ENCODE assay signal across 8 cellular contexts in genomic region chr6:12010635-12011275, GRCh38. TPM values are rescaled to one million over a fixed set of nuclear protein-coding genes. Genes with fewer than 3 reads are reported as not detected.
A peak's percentile ranks its signal among the peaks of the same experiment; 100 is the strongest.
DNase-seq lines count a peak whose midpoint lies in the region; ATAC-seq, FAIRE-seq and TF ChIP-seq lines count a peak whose summit lies in the region.

No MANE protein-coding gene starts in this region.

- no peaks in the 10 kb centered on the region for H3K9me3 ChIP-seq in body of pancreas
- H3K9me3 ChIP-seq in keratinocyte (ENCODE audit: control insufficient read depth, low read depth, low read length): peaks cover 2% of the 10 kb centered on the region

- DNase-seq in ELR (ENCODE audit: low read depth): peak; percentile 79
- peak; percentile 33 to 98 for DNase-seq in NOMO-1 (lab: John Stamatoyannopoulos, UW; ENCODE audit: unreplicated experiment in 2 of 2)
- peak; percentile 71 to 73 (median 72) for DNase-seq in body of pancreas
- DNase-seq in keratinocyte (ENCODE audit: low read depth, low spot score): no peak
- DNase-seq in stimulated activated CD8-positive, alpha-beta memory T cell treated with anti-CD3 and anti-CD28 coated beads, Interleukin-15, amount 100 ng/mL, for 24 hours (ENCODE audit: low read depth): peak; percentile 20
- no peak for DNase-seq in T1000 (lab: John Stamatoyannopoulos, UW)

- H3K4me1 ChIP-seq in body of pancreas (peaks cover 40% of the 10 kb centered on the region), keratinocyte (ENCODE audit: control insufficient read depth, extremely low read depth, insufficient read depth, low read length) (peaks cover 25% of the 10 kb centered on the region)

- H3K4me3 ChIP-seq in body of pancreas (peak overlapping the region; percentile 6 to 42), keratinocyte (ENCODE audit: control insufficient read depth in 2 of 3, extremely low read depth in 1 of 3, insufficient read depth in 2 of 3, low read depth in 1 of 3, low read length in 3 of 3) (peak overlapping the region; percentile 75 to 91 (median 77))

- H2AFZ ChIP-seq in keratinocyte (ENCODE audit: control insufficient read depth, low read length): peak overlapping the region; percentile 22

- no peaks in the 10 kb centered on the region for H3K9me1 ChIP-seq in keratinocyte (ENCODE audit: control insufficient read depth, extremely low read depth, insufficient read depth, low read length)

- intact Hi-C loops in body of pancreas (cut with DNase I): no loop called here

- WGBS in body of pancreas, 2 donors: 1% methylated on average over 22 of the region's 22 CpGs

- TF ChIP-seq CTCF in body of pancreas (IDR thresholded peaks at IDR 0.05) (no peak), keratinocyte (optimal IDR thresholded peaks at IDR 0.05 in 1 of 3, IDR thresholded peaks at IDR 0.05 in 1 of 3, conservative IDR thresholded peaks at IDR 0.05 in 1 of 3; ENCODE audit: extremely low read depth in 1 of 3, insufficient read depth in 2 of 3, low read length in 3 of 3) (no peak)

- peak in 2 of 3 donors; percentile 63 to 66 for TF ChIP-seq POLR2A in body of pancreas (IDR thresholded peaks at IDR 0.05)

- H4K20me1 ChIP-seq in keratinocyte (ENCODE audit: control insufficient read depth, extremely low read depth, insufficient read depth, low read length): peaks cover 5% of the 10 kb centered on the region

- no peak for FAIRE-seq in keratinocyte (lab: Jason Lieb, UNC)

- H3K79me2 ChIP-seq in keratinocyte (ENCODE audit: control insufficient read depth, insufficient read depth, low read length): peaks cover 34% of the 10 kb centered on the region

- dilution Hi-C loops in keratinocyte (cut with MboI; ENCODE audit: extremely low pct_ligation_motif_present, low sequenced_read_pairs): no loop called here

- peak overlapping the region; percentile 98 for H3K9ac ChIP-seq in keratinocyte (ENCODE audit: control insufficient read depth, extremely low read depth, insufficient read depth, low read length)

- H3K4me2 ChIP-seq in keratinocyte (ENCODE audit: control insufficient read depth, extremely low read depth, insufficient read depth, low read depth, low read length): peak overlapping the region; percentile 98

- no peaks in the 10 kb centered on the region for H3K36me3 ChIP-seq in body of pancreas (replicated peaks in 1 of 2; ENCODE audit: insufficient read depth in 1 of 2, low read depth in 2 of 2)
- H3K36me3 ChIP-seq in keratinocyte (ENCODE audit: control insufficient read depth in 2 of 2, extremely low read depth in 1 of 2, insufficient read depth in 2 of 2, low read length in 2 of 2): peaks cover 0 to 9% of the 10 kb centered on the region in 2 experiments

- H3K27ac ChIP-seq in body of pancreas: peak overlapping the region; percentile 96 to 99 (median 98)
- H3K27ac ChIP-seq in keratinocyte (ENCODE audit: control insufficient read depth, insufficient read depth, low read length): peak overlapping the region; percentile 98

- H3K27me3 ChIP-seq in body of pancreas: no peaks in the 10 kb centered on the region
- no peaks in the 10 kb centered on the region for H3K27me3 ChIP-seq in keratinocyte (ENCODE audit: control insufficient read depth, extremely low read depth, insufficient read depth, low read length)

- ATAC-seq in GM19455 (IDR thresholded peaks at IDR 0.05; ENCODE audit: unreplicated experiment): peak; percentile 38
- peak; percentile 17 for ATAC-seq in HG03469 (IDR thresholded peaks at IDR 0.05; ENCODE audit: unreplicated experiment)
- ATAC-seq in body of pancreas: peak; percentile 3

RNA-seq across cellular contexts. Expression of gene HIVEP1, which starts 1.4 kb away (rescaled TPM):
- total RNA-seq in body of pancreas: 10 to 100 TPM; 12.5 to 15.2 TPM
- polyA plus RNA-seq in keratinocyte: 13.7 to 18.9 TPM (median 18.8 TPM) in 3 replicates
- 27.1 TPM for polyA plus RNA-seq in keratinocyte (2011; ENCODE audit: low read depth)
- polyA plus RNA-seq in keratinocyte (2011; cell fraction: cytosol; rRNA removed): 10.4 and 13.9 TPM in 2 replicates
- polyA plus RNA-seq in keratinocyte (2011; cell fraction: nucleus; rRNA removed): 38.9 and 42.7 TPM in 2 replicates
- 11.4 and 16.2 TPM in 2 replicates for polyA plus RNA-seq in keratinocyte (2012; ENCODE audit: low replicate concordance)
- 30.9 to 53.7 TPM (median 48.9 TPM) in 3 replicates for polyA minus RNA-seq in keratinocyte
- polyA minus RNA-seq in keratinocyte (2011; cell fraction: cytosol; rRNA and poly(A)+ RNA removed): 17.1 TPM
- 47.5 and 78.3 TPM in 2 replicates for polyA minus RNA-seq in keratinocyte (2011; cell fraction: nucleus; rRNA and poly(A)+ RNA removed)

Comparison
In these comparisons a context has a peak if more than half of its experiments do, and no peak if none do; other contexts are left out.
1. DNase-seq: peak in ELR (single experiment), NOMO-1 (2 of 2), body of pancreas (4 of 4) and stimulated activated CD8-positive, alpha-beta memory T cell treated with anti-CD3 and anti-CD28 coated beads, Interleukin-15, amount 100 ng/mL, for 24 hours (single experiment); none in keratinocyte (single experiment) and T1000 (single experiment).
2. Peak in every context shown above with its lines, with median percentiles within 50 percentile points of each other: ATAC-seq.